8 cellular contexts compared by ENCODE assay signal in genomic region chr16:21684199-21684598, GRCh38. TPM values are rescaled to one million over a fixed set of nuclear protein-coding genes. Genes with fewer than 3 reads are reported as not detected.
DNase-seq lines count a peak whose midpoint lies in the region; ATAC-seq and TF ChIP-seq lines count a peak whose summit lies in the region.

No MANE protein-coding gene starts in this region.

- H3K27me3 ChIP-seq in gastrocnemius medialis = no peaks in the 10 kb centered on the region

- in situ Hi-C loops in gastrocnemius medialis (cut with MboI; ENCODE audit: low sequenced_read_pairs in 4 of 4) = no loop called here

- H3K4me1 ChIP-seq in gastrocnemius medialis = no peaks in the 10 kb centered on the region

- H3K9me3 ChIP-seq in gastrocnemius medialis = no peaks in the 10 kb centered on the region

- no peaks in the 10 kb centered on the region for H3K36me3 ChIP-seq in gastrocnemius medialis

- no peak for DNase-seq in AG09309 (ENCODE audit: low read depth)
- peak; percentile 8 to 33 for DNase-seq in activated CD4-positive, alpha-beta T cell treated with anti-CD3 and anti-CD28 coated beads for 4 hours
- peak; percentile 71 for DNase-seq in iPS-NIHi11 (ENCODE audit: low spot score)
- no peak for DNase-seq in gastrocnemius medialis
- DNase-seq in GOT3 (lab: John Stamatoyannopoulos, UW) = no peak
- no peak for DNase-seq in HuH-7.5 (ENCODE audit: low spot score)

- peak; percentile 42 for TF ChIP-seq CTCF in AG09309 (IDR thresholded peaks at IDR 0.05; ENCODE audit: control insufficient read depth, insufficient read depth, low read depth, low read length, missing control alignments)
- TF ChIP-seq CTCF in GM12875 (IDR thresholded peaks at IDR 0.05; ENCODE audit: borderline replicate concordance, insufficient read depth, low read depth, low read length) = peak; percentile 62; the same call in 1 of the 2 replicates
- no peak for TF ChIP-seq CTCF in gastrocnemius medialis (IDR thresholded peaks at IDR 0.05 in 4 of 5, conservative IDR thresholded peaks at IDR 0.05 in 1 of 5)

- H3K27ac ChIP-seq in gastrocnemius medialis = no peak overlapping the region

- TF ChIP-seq POLR2A in gastrocnemius medialis (IDR thresholded peaks at IDR 0.05) = no peak

- no peak overlapping the region for H3K4me3 ChIP-seq in AG09309 (ENCODE audit: control insufficient read depth, low read depth, low read length)
- H3K4me3 ChIP-seq in GM12875 (ENCODE audit: low read depth, low read length) = no peak overlapping the region
- no peak overlapping the region for H3K4me3 ChIP-seq in gastrocnemius medialis

- intact Hi-C loops in gastrocnemius medialis (cut with DNase I; ENCODE audit: low total_unique reads) = no loop called here

- ATAC-seq in gastrocnemius medialis (no peak), HG03439 (IDR thresholded peaks at IDR 0.05; ENCODE audit: unreplicated experiment) (no peak)

RNA-seq across cellular contexts. Expression of gene OTOA, which starts 20.4 kb away (rescaled TPM):
- total RNA-seq in gastrocnemius medialis = 1 to 10 TPM in 1 of 4 donors, not detected in 3; 1.6 TPM

RNA-seq across cellular contexts. Expression of gene IGSF6, which starts 31.8 kb away (rescaled TPM):
- under 1 TPM; 0.10 to 0.60 (median 0.39) TPM for total RNA-seq in gastrocnemius medialis

Comparison
In these comparisons a context has a peak if more than half of its experiments do, and no peak if none do; other contexts are left out.
1. DNase-seq: peak in activated CD4-positive, alpha-beta T cell treated with anti-CD3 and anti-CD28 coated beads for 4 hours (2 of 2) and iPS-NIHi11 (single experiment); none in AG09309 (single experiment), gastrocnemius medialis (0 of 2), GOT3 (single experiment) and HuH-7.5 (single experiment).
2. CTCF ChIP-seq: peak in AG09309 (single experiment) and GM12875 (single experiment); none in gastrocnemius medialis (0 of 5).